Comparison of ENCODE assay signal across 2 cellular contexts in the genomic region with DNA sequence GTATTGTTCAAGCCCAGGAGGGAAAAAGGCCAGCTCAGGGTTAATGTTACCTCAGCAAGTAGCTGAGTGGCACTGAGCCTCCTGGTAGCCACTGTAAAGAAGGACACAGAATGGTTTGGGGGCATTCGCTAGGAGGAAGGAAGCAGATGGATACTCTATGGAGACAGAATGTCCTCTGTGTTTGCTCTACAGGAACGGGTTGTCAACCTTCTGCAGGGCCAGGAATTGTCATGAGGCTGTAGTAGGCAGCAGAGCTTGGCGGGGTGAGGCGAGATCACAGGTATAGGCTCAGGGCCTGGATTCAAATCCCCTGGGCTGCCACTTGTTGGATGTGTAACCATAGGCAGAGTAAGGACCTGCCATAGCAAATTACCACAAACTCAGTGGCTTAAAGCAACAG.
TF ChIP-seq lines count a peak whose summit lies in the region.

No MANE protein-coding gene starts in this region.

TF ChIP-seq in HepG2, 621 proteins besides CTCF, POLR2A, EP300 and RAD21:
- no peak for TF ChIP-seq ZNF549 (CRISPR knock-in tag; IDR thresholded peaks at IDR 0.05)
- TF ChIP-seq GABPA (IDR thresholded peaks at IDR 0.05; ENCODE audit: low read depth, low read length), result no peak
- TF ChIP-seq GABPA (CRISPR knock-in tag; IDR thresholded peaks at IDR 0.05; ENCODE audit: low read depth), result no peak
- no peak for TF ChIP-seq FIP1L1 (IDR thresholded peaks at IDR 0.05; ENCODE audit: borderline replicate concordance, insufficient read depth, low read depth, low read length)
- TF ChIP-seq ZNF724P (CRISPR knock-in tag; IDR thresholded peaks at IDR 0.05; ENCODE audit: borderline replicate concordance), result no peak
- no peak for TF ChIP-seq PAX8 (CRISPR knock-in tag; IDR thresholded peaks at IDR 0.05; ENCODE audit: borderline replicate concordance)
- TF ChIP-seq THRA (CRISPR knock-in tag; IDR thresholded peaks at IDR 0.05; ENCODE audit: borderline replicate concordance), result no peak

TF ChIP-seq in H1, 55 proteins besides CTCF, POLR2A, EP300 and RAD21:
- TF ChIP-seq SP1 (IDR thresholded peaks at IDR 0.05; ENCODE audit: low read depth, low read length), result no peak
- TF ChIP-seq SP4 (IDR thresholded peaks at IDR 0.05; ENCODE audit: low read length), result no peak
- TF ChIP-seq, protein P1, sequence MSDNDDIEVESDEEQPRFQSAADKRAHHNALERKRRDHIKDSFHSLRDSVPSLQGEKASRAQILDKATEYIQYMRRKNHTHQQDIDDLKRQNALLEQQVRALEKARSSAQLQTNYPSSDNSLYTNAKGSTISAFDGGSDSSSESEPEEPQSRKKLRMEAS (IDR thresholded peaks at IDR 0.05), result no peak
- TF ChIP-seq HDAC6 (IDR thresholded peaks at IDR 0.05; ENCODE audit: low read depth, low read length), result no peak
- no peak for TF ChIP-seq RXRA (IDR thresholded peaks at IDR 0.05; ENCODE audit: insufficient read depth, low read depth, low read length)
- TF ChIP-seq CEBPB (IDR thresholded peaks at IDR 0.05; ENCODE audit: low read depth, low read length), result no peak
- no peak for TF ChIP-seq TCF12 (IDR thresholded peaks at IDR 0.05; ENCODE audit: low read depth, low read length)
- no peak for TF ChIP-seq BRCA1 (IDR thresholded peaks at IDR 0.05; ENCODE audit: low read depth, low read length)
- no peak for TF ChIP-seq CHD1 (IDR thresholded peaks at IDR 0.05; ENCODE audit: low read depth, low read length)
